In the genomic region with DNA sequence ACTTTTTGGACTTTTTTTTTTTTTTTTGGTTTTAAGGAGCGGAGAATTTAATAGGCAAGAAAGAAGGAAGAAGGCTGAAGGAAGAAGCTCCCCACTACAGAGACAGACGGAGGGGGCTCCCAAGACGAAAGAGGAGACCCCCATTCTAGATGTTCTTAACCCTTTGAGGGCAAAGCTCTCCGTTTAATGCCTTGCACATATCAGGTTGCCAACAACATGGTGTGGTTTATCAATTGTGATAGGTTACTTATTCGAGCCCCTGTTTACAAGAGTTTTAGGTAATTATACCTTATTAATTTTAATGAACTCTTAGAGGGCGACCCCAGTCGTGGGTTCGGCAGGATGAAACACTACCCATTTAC, we compare ENCODE assay signal across 8 cellular contexts. TPM values are rescaled to one million over a fixed set of nuclear protein-coding genes. Genes with fewer than 3 reads are reported as not detected.
DNase-seq lines count a peak whose midpoint lies in the region; ATAC-seq and TF ChIP-seq lines count a peak whose summit lies in the region.

No MANE protein-coding gene starts in this region.

- H3K27ac ChIP-seq in right cardiac atrium (ENCODE audit: low read length) (peak overlapping the region; percentile 42), skin epidermis (peak overlapping the region in 18 of 21 experiments; percentile 79 to 100 (median 100))

- DNase-seq in DMS 273 (lab: John Stamatoyannopoulos, UW; ENCODE audit: unreplicated experiment) (peak; percentile 44), DMS 273 treated with DMSO at 0.1 percent for 48 hours (lab: John Stamatoyannopoulos, UW) (no peak), activated B cell treated with CpG ODN at 0.5 μM for 24 hours (no peak), right cardiac atrium (no peak), dedifferentiated amniotic fluid mesenchymal stem cell (ENCODE audit: extremely low spot score) (no peak)
- no peak for DNase-seq in effector CD8-positive, alpha-beta T cell (lab: John Stamatoyannopoulos, UW)

- H3K27me3 ChIP-seq in right cardiac atrium (ENCODE audit: control insufficient read depth, insufficient read depth): no peaks in the 10 kb centered on the region

- H3K4me3 Mint-ChIP-seq in activated B cell treated with CpG ODN at 0.5 μM for 24 hours: peak overlapping the region; percentile 98

- no peaks in the 10 kb centered on the region for H3K9me3 ChIP-seq in right cardiac atrium (ENCODE audit: control insufficient read depth, low read length)

- peak overlapping the region; percentile 100 for H3K27ac Mint-ChIP-seq in activated B cell treated with CpG ODN at 0.5 μM for 24 hours

- CTCF ChIA-PET in activated B cell treated with CpG ODN at 0.5 μM for 24 hours (lab: Charles Lee): interaction anchor here (1.2 kb wide), 1 partner anchor 330 kb away, joined by 3 read pairs; a partner anchor contains a TSS

- WGBS in right cardiac atrium: 13% methylated on average over 8 of the region's 8 CpGs

- peaks cover 36% of the 10 kb centered on the region for H3K4me1 Mint-ChIP-seq in activated B cell treated with CpG ODN at 0.5 μM for 24 hours

- POLR2A ChIA-PET in activated B cell treated with CpG ODN at 0.5 μM for 24 hours (lab: Charles Lee): interaction anchor here (1.1 to 5.7 kb wide), 7 partner anchors 8 to 330 kb away, joined by 4 to 87 read pairs (median 35); a partner anchor contains a TSS

- intact Hi-C loops in activated B cell treated with CpG ODN at 0.5 μM for 24 hours (cut with micrococcal nuclease) (no loop called here), right cardiac atrium (cut with DNase I) (loop anchor here in 2 of 4 donors (5.0 to 10.0 kb wide), 2 partner anchors 259 to 261 kb away; a partner anchor contains a TSS)

- ATAC-seq in activated B cell treated with CpG ODN at 0.5 μM for 24 hours (ENCODE audit: low read depth) (no peak), right cardiac atrium (no peak), GM21390 (IDR thresholded peaks at IDR 0.05; ENCODE audit: unreplicated experiment) (no peak)

- peaks cover 12% of the 10 kb centered on the region for H3K36me3 Mint-ChIP-seq in activated B cell treated with CpG ODN at 0.5 μM for 24 hours (ENCODE audit: low read depth)

- peak overlapping the region; percentile 49 for H3K4me3 ChIP-seq in right cardiac atrium (ENCODE audit: low read length)
- peak overlapping the region; percentile 83 to 98 (median 93) for H3K4me3 ChIP-seq in skin epidermis

- H3K27me3 Mint-ChIP-seq in activated B cell treated with CpG ODN at 0.5 μM for 24 hours: no peaks in the 10 kb centered on the region

- no peaks in the 10 kb centered on the region for H3K9me3 Mint-ChIP-seq in activated B cell treated with CpG ODN at 0.5 μM for 24 hours

- H3K4me1 ChIP-seq in right cardiac atrium (ENCODE audit: control insufficient read depth, insufficient read depth, low read length): peaks cover 2% of the 10 kb centered on the region

- no peak for TF ChIP-seq CTCF in activated B cell treated with CpG ODN at 0.5 μM for 24 hours (IDR thresholded peaks at IDR 0.05)

RNA-seq across cellular contexts. Expression of a gene that starts 1.2 kb away (rescaled TPM):
- total RNA-seq in activated B cell treated with CpG ODN at 0.5 μM for 24 hours (12.7 and 14.3 TPM in 2 replicates), right cardiac atrium (1 to 10 TPM; 5.3 to 6.7 (median 5.7) TPM)
- 4.0 TPM for polyA plus RNA-seq in right cardiac atrium
